Comparison of ENCODE assay signal across 14 cellular contexts in the genomic region with DNA sequence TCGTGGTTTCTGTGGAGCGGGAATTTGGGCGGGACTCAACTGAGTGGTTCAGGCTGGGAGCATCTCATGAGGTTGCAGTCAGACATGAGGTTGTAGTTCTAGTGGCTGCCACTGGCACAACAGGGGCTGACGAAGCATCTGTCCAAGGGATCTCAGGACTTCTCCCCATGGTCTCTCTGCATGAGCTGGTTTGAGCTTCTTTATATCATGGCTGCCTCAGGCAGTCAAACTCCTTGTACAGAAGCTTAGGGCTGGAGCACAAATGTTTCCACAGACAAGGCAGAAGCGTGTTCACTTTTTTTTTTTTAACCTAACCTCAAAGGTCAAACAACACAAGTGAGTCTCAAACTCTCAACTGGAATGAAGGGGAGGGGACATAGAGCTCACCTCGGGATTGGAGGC.
DNase-seq lines count a peak whose midpoint lies in the region; ATAC-seq, FAIRE-seq and TF ChIP-seq lines count a peak whose summit lies in the region.
"Had no signal": no experiment of that assay in that cellular context is flagged by ENCODE, and none has a peak within 500 bp of the region (broad histone marks: within the 10 kb centered on the region; RNA-seq: fewer than 3 reads in every experiment).

No MANE protein-coding gene starts in this region.

- no peak overlapping the region for H3K27ac ChIP-seq in astrocyte (ENCODE audit: low read depth, low read length)
- no peak overlapping the region for H3K27ac ChIP-seq in CD4-positive, alpha-beta T cell (ENCODE audit: low read depth, low read length)
- H3K27ac ChIP-seq: cardiac muscle cell, lower lobe of right lung had no signal

- H3K27ac Mint-ChIP-seq in activated CD4-positive, alpha-beta T cell treated with anti-CD3 and anti-CD28 coated beads for 36 hours: peak overlapping the region; percentile 21
- H3K27ac Mint-ChIP-seq in activated CD4-positive, alpha-beta T cell treated with anti-CD3 and anti-CD28 coated beads, Interleukin-2, amount 10 ng/mL, durations not matched to agents 7 days and 5 days: no peak overlapping the region
- no peak overlapping the region for H3K27ac Mint-ChIP-seq in astrocyte (ENCODE audit: unreplicated experiment)
- H3K27ac Mint-ChIP-seq in CD4-positive, alpha-beta T cell: no peak overlapping the region
- H3K27ac Mint-ChIP-seq: activated B cell treated with CpG ODN at 0.5 μM for 24 hours had no signal

- H2AFZ ChIP-seq in astrocyte (ENCODE audit: low read depth, low read length): no peak overlapping the region

- no peak overlapping the region for H3K4me3 ChIP-seq in astrocyte (ENCODE audit: insufficient read depth, low read depth, low read length)
- no peak overlapping the region for H3K4me3 ChIP-seq in retinal pigment epithelial cell (ENCODE audit: low read length)
- H3K4me3 ChIP-seq: cardiac muscle cell, lower lobe of right lung had no signal

- CTCF ChIA-PET in activated CD4-positive, alpha-beta T cell treated with anti-CD3 and anti-CD28 coated beads for 36 hours (lab: Charles Lee): interaction anchor here (0.8 to 0.9 kb wide), 2 partner anchors 10 to 37 kb away, joined by 3 read pairs; no protein-coding TSS in a partner anchor
- CTCF ChIA-PET in activated CD4-positive, alpha-beta T cell treated with anti-CD3 and anti-CD28 coated beads, Interleukin-2, amount 10 ng/mL, durations not matched to agents 7 days and 5 days (lab: Charles Lee): interaction anchor here (0.6 kb wide), 2 partner anchors 148 to 255 kb away, joined by 3 to 7 read pairs; no protein-coding TSS in a partner anchor
- CTCF ChIA-PET in CD4-positive, alpha-beta T cell (lab: Charles Lee): no interaction called here

- no peaks in the 10 kb centered on the region for H3K36me3 Mint-ChIP-seq in activated CD4-positive, alpha-beta T cell treated with anti-CD3 and anti-CD28 coated beads for 36 hours (ENCODE audit: low read depth)
- H3K36me3 Mint-ChIP-seq in activated CD4-positive, alpha-beta T cell treated with anti-CD3 and anti-CD28 coated beads, Interleukin-2, amount 10 ng/mL, durations not matched to agents 7 days and 5 days (ENCODE audit: low read depth): no peaks in the 10 kb centered on the region
- H3K36me3 Mint-ChIP-seq in astrocyte (ENCODE audit: low read depth, unreplicated experiment): no peaks in the 10 kb centered on the region
- H3K36me3 Mint-ChIP-seq in CD4-positive, alpha-beta T cell (ENCODE audit: low read depth): no peaks in the 10 kb centered on the region

- TF ChIP-seq CTCF in astrocyte (IDR thresholded peaks at IDR 0.05; ENCODE audit: insufficient read depth, low read depth, low read length): no peak
- TF ChIP-seq CTCF in retinal pigment epithelial cell (conservative IDR thresholded peaks at IDR 0.05; ENCODE audit: low read depth, low read length): peak; percentile 6
- no peak for TF ChIP-seq CTCF in CD4-positive, alpha-beta T cell (IDR thresholded peaks at IDR 0.05)

- H3K9ac ChIP-seq in astrocyte (ENCODE audit: low read length): no peak overlapping the region

- intact Hi-C loops in activated CD4-positive, alpha-beta T cell treated with anti-CD3 and anti-CD28 coated beads for 36 hours (cut with DNase I, micrococcal nuclease): loop anchor here in 1 of 2 experiments (10.0 kb wide), 1 partner anchor 55 kb away; no protein-coding TSS in a partner anchor
- intact Hi-C loops in CD4-positive, alpha-beta T cell (cut with DNase I, micrococcal nuclease): loop anchor here (10.0 kb wide), 2 partner anchors 55 to 255 kb away; no protein-coding TSS in a partner anchor

- H3K4me1 ChIP-seq in astrocyte (ENCODE audit: insufficient read depth, low read length): no peaks in the 10 kb centered on the region

- H3K79me2 ChIP-seq in astrocyte (ENCODE audit: insufficient read depth, low read length): peaks cover 3% of the 10 kb centered on the region

- no peaks in the 10 kb centered on the region for H3K27me3 Mint-ChIP-seq in activated CD4-positive, alpha-beta T cell treated with anti-CD3 and anti-CD28 coated beads for 36 hours
- no peaks in the 10 kb centered on the region for H3K27me3 Mint-ChIP-seq in activated CD4-positive, alpha-beta T cell treated with anti-CD3 and anti-CD28 coated beads, Interleukin-2, amount 10 ng/mL, durations not matched to agents 7 days and 5 days
- no peaks in the 10 kb centered on the region for H3K27me3 Mint-ChIP-seq in astrocyte (ENCODE audit: low read depth, unreplicated experiment)
- no peaks in the 10 kb centered on the region for H3K27me3 Mint-ChIP-seq in CD4-positive, alpha-beta T cell
- H3K27me3 Mint-ChIP-seq: activated B cell treated with CpG ODN at 0.5 μM for 24 hours had no signal

- no peak for FAIRE-seq in astrocyte (lab: Jason Lieb, UNC)
- FAIRE-seq: RCC 7860 had no signal

- no peak for DNase-seq in activated CD4-positive, alpha-beta T cell treated with anti-CD3 and anti-CD28 coated beads for 36 hours
- DNase-seq in activated CD4-positive, alpha-beta T cell treated with anti-CD3 and anti-CD28 coated beads, Interleukin-2, amount 10 ng/mL, durations not matched to agents 7 days and 5 days: no peak
- DNase-seq in LHCN-M2 (ENCODE audit: low read depth): peak; percentile 70
- peak; percentile 49 for DNase-seq in astrocyte (ENCODE audit: low read depth)
- no peak for DNase-seq in retinal pigment epithelial cell (ENCODE audit: low read depth)
- no peak for DNase-seq in CD4-positive, alpha-beta T cell
- DNase-seq: activated B cell treated with CpG ODN at 0.5 μM for 24 hours, GDM1, hypothalamus, lower lobe of right lung had no signal

- no peak overlapping the region for H3K4me3 Mint-ChIP-seq in activated CD4-positive, alpha-beta T cell treated with anti-CD3 and anti-CD28 coated beads for 36 hours
- H3K4me3 Mint-ChIP-seq in activated CD4-positive, alpha-beta T cell treated with anti-CD3 and anti-CD28 coated beads, Interleukin-2, amount 10 ng/mL, durations not matched to agents 7 days and 5 days: no peak overlapping the region
- no peak overlapping the region for H3K4me3 Mint-ChIP-seq in astrocyte (ENCODE audit: unreplicated experiment)
- H3K4me3 Mint-ChIP-seq in CD4-positive, alpha-beta T cell: no peak overlapping the region
- H3K4me3 Mint-ChIP-seq: activated B cell treated with CpG ODN at 0.5 μM for 24 hours had no signal

- H4K20me1 ChIP-seq in astrocyte (ENCODE audit: insufficient read depth, low read length): peaks cover 21% of the 10 kb centered on the region

- peak; percentile 47 for ATAC-seq in activated CD4-positive, alpha-beta T cell treated with anti-CD3 and anti-CD28 coated beads for 36 hours
- ATAC-seq in CD4-positive, alpha-beta T cell (ENCODE audit: poor library complexity): no peak
- ATAC-seq in HG03095 (IDR thresholded peaks at IDR 0.05; ENCODE audit: unreplicated experiment) (no peak), GM18867 (IDR thresholded peaks at IDR 0.05; ENCODE audit: unreplicated experiment) (no peak)
- ATAC-seq: lower lobe of right lung had no signal

- POLR2A ChIA-PET in activated CD4-positive, alpha-beta T cell treated with anti-CD3 and anti-CD28 coated beads for 36 hours (lab: Charles Lee): no interaction called here
- POLR2A ChIA-PET in activated CD4-positive, alpha-beta T cell treated with anti-CD3 and anti-CD28 coated beads, Interleukin-2, amount 10 ng/mL, durations not matched to agents 7 days and 5 days (lab: Charles Lee): no interaction called here
- POLR2A ChIA-PET in CD4-positive, alpha-beta T cell (lab: Charles Lee): no interaction called here

- H3K27me3 ChIP-seq in astrocyte (ENCODE audit: insufficient read depth, low read length): no peaks in the 10 kb centered on the region
- no peaks in the 10 kb centered on the region for H3K27me3 ChIP-seq in CD4-positive, alpha-beta T cell (ENCODE audit: control insufficient read depth, insufficient read depth, low read length)
- H3K27me3 ChIP-seq: cardiac muscle cell had no signal

- H3K9me3 ChIP-seq in astrocyte (ENCODE audit: insufficient read depth, low read depth, low read length): no peaks in the 10 kb centered on the region
- no peaks in the 10 kb centered on the region for H3K9me3 ChIP-seq in CD4-positive, alpha-beta T cell (ENCODE audit: control insufficient read depth, low read length)
- H3K9me3 ChIP-seq: lower lobe of right lung had no signal

- H3K4me1 Mint-ChIP-seq in activated CD4-positive, alpha-beta T cell treated with anti-CD3 and anti-CD28 coated beads for 36 hours: peaks cover 25% of the 10 kb centered on the region
- H3K4me1 Mint-ChIP-seq in activated CD4-positive, alpha-beta T cell treated with anti-CD3 and anti-CD28 coated beads, Interleukin-2, amount 10 ng/mL, durations not matched to agents 7 days and 5 days: peaks cover 12% of the 10 kb centered on the region
- H3K4me1 Mint-ChIP-seq in astrocyte (ENCODE audit: low read depth, unreplicated experiment): peaks cover 8% of the 10 kb centered on the region
- peaks cover 74% of the 10 kb centered on the region for H3K4me1 Mint-ChIP-seq in CD4-positive, alpha-beta T cell (ENCODE audit: low read depth)

- H3K4me2 ChIP-seq in astrocyte (ENCODE audit: low read length): no peak overlapping the region

- H3K9me3 Mint-ChIP-seq in activated CD4-positive, alpha-beta T cell treated with anti-CD3 and anti-CD28 coated beads for 36 hours (ENCODE audit: low read depth): no peaks in the 10 kb centered on the region
- H3K9me3 Mint-ChIP-seq in activated CD4-positive, alpha-beta T cell treated with anti-CD3 and anti-CD28 coated beads, Interleukin-2, amount 10 ng/mL, durations not matched to agents 7 days and 5 days: no peaks in the 10 kb centered on the region
- H3K9me3 Mint-ChIP-seq in astrocyte (ENCODE audit: unreplicated experiment): no peaks in the 10 kb centered on the region
- H3K9me3 Mint-ChIP-seq in CD4-positive, alpha-beta T cell: no peaks in the 10 kb centered on the region
- H3K9me3 Mint-ChIP-seq: activated B cell treated with CpG ODN at 0.5 μM for 24 hours had no signal

- H3K36me3 ChIP-seq in astrocyte (ENCODE audit: insufficient read depth, low read length): no peaks in the 10 kb centered on the region
- H3K36me3 ChIP-seq: cardiac muscle cell, lower lobe of right lung had no signal

Comparison
In these comparisons a context has a peak if more than half of its experiments do, and no peak if none do; other contexts are left out.
1. DNase-seq: peak in LHCN-M2 (single experiment) and astrocyte (single experiment); none in activated CD4-positive, alpha-beta T cell treated with anti-CD3 and anti-CD28 coated beads for 36 hours (single experiment), activated CD4-positive, alpha-beta T cell treated with anti-CD3 and anti-CD28 coated beads, Interleukin-2, amount 10 ng/mL, durations not matched to agents 7 days and 5 days (single experiment), retinal pigment epithelial cell (single experiment) and CD4-positive, alpha-beta T cell (0 of 10).